Comparison of ENCODE assay signal across 18 cellular contexts in genomic region chr20:59124326-59125029, GRCh38. TPM values are rescaled to one million over a fixed set of nuclear protein-coding genes. Genes with fewer than 3 reads are reported as not detected.
DNase-seq lines count a peak whose midpoint lies in the region; ATAC-seq, FAIRE-seq and TF ChIP-seq lines count a peak whose summit lies in the region.
"Had no signal": no experiment of that assay in that cellular context is flagged by ENCODE, and none has a peak within 500 bp of the region (broad histone marks: within the 10 kb centered on the region; RNA-seq: fewer than 3 reads in every experiment).

No MANE protein-coding gene starts in this region.

- H3K4me2 ChIP-seq in HepG2 (ENCODE audit: low read depth, low read length), result no peak overlapping the region

- no TSS peak for BruUV-seq in HepG2 (replicated peaks; lab: Mats Ljungman, UMichigan)

- H3K9ac ChIP-seq in HepG2 (ENCODE audit: insufficient read depth, low read depth, low read length), result no peak overlapping the region

- H3K9me3 Mint-ChIP-seq in IgD-negative memory B cell, result no peaks in the 10 kb centered on the region
- H3K9me3 Mint-ChIP-seq in activated naive CD4-positive, alpha-beta T cell treated with anti-CD3 and anti-CD28 coated beads, Interleukin-2, amount 50 U/mL, for 72 hours, result peaks cover 4 to 12% of the 10 kb centered on the region in 2 donors
- peaks cover 0 to 12% (median 0%) of the 10 kb centered on the region in 11 donors for H3K9me3 Mint-ChIP-seq in naive thymus-derived CD4-positive, alpha-beta T cell
- H3K9me3 Mint-ChIP-seq: dendritic cell treated with granulocyte-macrophage colony-stimulating factor and Interleukin-4, amounts not matched to agents 40 ng/mL and 50 ng/mL, for 4 days had no signal

- peaks cover 47 to 64% (median 54%) of the 10 kb centered on the region in 3 donors for H3K4me1 Mint-ChIP-seq in IgD-negative memory B cell
- peaks cover 43 to 94% (median 90%) of the 10 kb centered on the region in 7 donors for H3K4me1 Mint-ChIP-seq in naive thymus-derived CD4-positive, alpha-beta T cell

- H3K4me1 ChIP-seq in naive thymus-derived CD4-positive, alpha-beta T cell (ENCODE audit: control insufficient read depth in 2 of 2, insufficient read depth in 2 of 2, low read length in 2 of 2), result peaks cover 47 to 55% of the 10 kb centered on the region in 2 donors
- H3K4me1 ChIP-seq in HepG2 (ENCODE audit: insufficient read depth, low read length), result peaks cover 15% of the 10 kb centered on the region
- H3K4me1 ChIP-seq: psoas muscle had no signal

- in situ Hi-C loops in HepG2 (cut with HindIII; ENCODE audit: extremely low pct_ligation_motif_present, low pct_unique_long_range_greater_than_20kb), result no loop called here

- H3K36me3 ChIP-seq in naive thymus-derived CD4-positive, alpha-beta T cell (ENCODE audit: control insufficient read depth in 2 of 3, insufficient read depth in 3 of 3, low read length in 3 of 3), result no peaks in the 10 kb centered on the region
- H3K36me3 ChIP-seq in HepG2 (replicated peaks in 1 of 2; ENCODE audit: control insufficient read depth in 1 of 2, insufficient read depth in 2 of 2, low read length in 2 of 2), result no peaks in the 10 kb centered on the region

- H3K27ac ChIP-seq in naive thymus-derived CD4-positive, alpha-beta T cell (ENCODE audit: low read depth, low read length), result peak overlapping the region; percentile 94
- no peak overlapping the region for H3K27ac ChIP-seq in HepG2 (ENCODE audit: extremely low read length, insufficient read depth, low read length)
- H3K27ac ChIP-seq: psoas muscle had no signal

- H3K4me3 Mint-ChIP-seq in IgD-negative memory B cell, result peak overlapping the region in 3 of 4 donors; percentile 59 to 96 (median 69)
- peak overlapping the region in 9 of 10 donors; percentile 86 to 96 (median 89) for H3K4me3 Mint-ChIP-seq in naive thymus-derived CD4-positive, alpha-beta T cell
- H3K4me3 Mint-ChIP-seq: CD14-positive monocyte; dendritic cell treated with granulocyte-macrophage colony-stimulating factor and Interleukin-4, amounts not matched to agents 40 ng/mL and 50 ng/mL, for 4 days had no signal

- WGBS in HepG2 (ENCODE audit: low lambda C conversion rate), result 50% methylated on average over 15 of the region's 15 CpGs

- no peak for ATAC-seq in activated naive CD4-positive, alpha-beta T cell treated with anti-CD3 and anti-CD28 coated beads, Interleukin-2, amount 50 U/mL, for 72 hours
- ATAC-seq in naive thymus-derived CD4-positive, alpha-beta T cell, result no peak
- ATAC-seq in HepG2, result no peak
- ATAC-seq in HG03039 (IDR thresholded peaks at IDR 0.05; ENCODE audit: unreplicated experiment), result no peak
- ATAC-seq: esophagus mucosa, left cardiac atrium, psoas muscle had no signal

- DNase-seq in D341Med (ENCODE audit: low spot score) (peak; percentile 83), HepG2 (ENCODE audit: low spot score) (no peak), midbrain (lab: John Stamatoyannopoulos, UW) (no peak)
- no peak for DNase-seq in activated naive CD4-positive, alpha-beta T cell treated with anti-CD3 and anti-CD28 coated beads, Interleukin-2, amount 50 U/mL, for 72 hours (ENCODE audit: low spot score in 2 of 2)
- no peak for DNase-seq in naive thymus-derived CD4-positive, alpha-beta T cell
- DNase-seq: amygdala; left cardiac atrium; psoas muscle; SHP77 treated with DMSO at 0.1 percent for 48 hours; stimulated activated CD4-positive, alpha-beta T cell treated with anti-CD3 and anti-CD28 coated beads, Interleukin-15, amount 100 ng/mL, for 24 hours; T1000 had no signal

- no peak for TF ChIP-seq EP300 in HepG2 (IDR thresholded peaks at IDR 0.05; ENCODE audit: low read depth in 2 of 2, low read length in 2 of 2)
- no peak for TF ChIP-seq EP300 in HepG2 (CRISPR knock-in tag; IDR thresholded peaks at IDR 0.05; ENCODE audit: borderline replicate concordance)

- H3K79me2 ChIP-seq in HepG2 (ENCODE audit: insufficient read depth, low read length), result no peaks in the 10 kb centered on the region

- POLR2A ChIA-PET in naive thymus-derived CD4-positive, alpha-beta T cell (lab: Charles Lee), result interaction anchor here (0.5 to 7.3 kb wide), 19 partner anchors 8 to 235 kb away, joined by 3 to 172 read pairs (median 14); partner anchors contain the start of genes ATP5F1E, PRELID3B and ZNF831
- POLR2A ChIA-PET in HepG2 (lab: Yijun Ruan, JAX), result no interaction called here

- CTCF ChIA-PET in naive thymus-derived CD4-positive, alpha-beta T cell (lab: Charles Lee), result interaction anchor here (0.6 to 3.7 kb wide), 11 partner anchors 11 to 83 kb away, joined by 3 to 33 read pairs (median 4); no protein-coding TSS in a partner anchor
- CTCF ChIA-PET in HepG2 (lab: Yijun Ruan, JAX; ENCODE audit: low intra/inter-chr PET ratio, low total read pairs), result no interaction called here

- peaks cover 0 to 5% (median 0%) of the 10 kb centered on the region in 3 experiments for H3K9me3 ChIP-seq in naive thymus-derived CD4-positive, alpha-beta T cell (ENCODE audit: control insufficient read depth in 2 of 3, low read length in 3 of 3)
- 0 out of 2 replicates have a peak, but pooled peaks cover 5% of the 10 kb centered on the region for H3K9me3 ChIP-seq in HepG2 (ENCODE audit: low read length)
- H3K9me3 ChIP-seq: psoas muscle had no signal

- no peak overlapping the region for H3K4me3 ChIP-seq in naive thymus-derived CD4-positive, alpha-beta T cell (ENCODE audit: low read length)
- H3K4me3 ChIP-seq in HepG2 (replicated peaks in 1 of 3; ENCODE audit: insufficient read depth in 1 of 3, low read depth in 2 of 3, low read length in 3 of 3), result no peak overlapping the region
- H3K4me3 ChIP-seq: psoas muscle had no signal

- no peaks in the 10 kb centered on the region for H3K36me3 Mint-ChIP-seq in IgD-negative memory B cell
- peaks cover 14 to 17% of the 10 kb centered on the region in 2 donors for H3K36me3 Mint-ChIP-seq in activated naive CD4-positive, alpha-beta T cell treated with anti-CD3 and anti-CD28 coated beads, Interleukin-2, amount 50 U/mL, for 72 hours
- H3K36me3 Mint-ChIP-seq in naive thymus-derived CD4-positive, alpha-beta T cell, result peaks cover 0 to 11% (median 6%) of the 10 kb centered on the region in 5 donors
- H3K36me3 Mint-ChIP-seq: CD14-positive monocyte had no signal

- peaks cover 3% of the 10 kb centered on the region for H3K27me3 Mint-ChIP-seq in IgD-negative memory B cell
- H3K27me3 Mint-ChIP-seq in naive thymus-derived CD4-positive, alpha-beta T cell, result no peaks in the 10 kb centered on the region

- no peak for FAIRE-seq in HepG2 (lab: Jason Lieb, UNC)
- FAIRE-seq: G401.6 had no signal

- no peak for TF ChIP-seq POLR2A in HepG2 (IDR thresholded peaks at IDR 0.05; ENCODE audit: insufficient read depth in 1 of 2, low read depth in 2 of 2, low read length in 2 of 2)

- H4K20me1 ChIP-seq in HepG2 (ENCODE audit: insufficient read depth, low read length), result no peaks in the 10 kb centered on the region

- intact Hi-C loops in naive thymus-derived CD4-positive, alpha-beta T cell (cut with micrococcal nuclease), result loop anchor here in 1 of 2 donors (5.0 kb wide), 1 partner anchor 472 kb away; the partner anchor contains the start of gene STX16
- intact Hi-C loops in HepG2 (cut with micrococcal nuclease; ENCODE audit: unreplicated experiment), result no loop called here

- H2AFZ ChIP-seq in HepG2 (ENCODE audit: low read length), result no peak overlapping the region

- H3K27me3 ChIP-seq in naive thymus-derived CD4-positive, alpha-beta T cell (ENCODE audit: control insufficient read depth in 2 of 2, insufficient read depth in 2 of 2, low read length in 2 of 2), result no peaks in the 10 kb centered on the region
- peaks cover 0 to 42% of the 10 kb centered on the region in 2 experiments; a peak in 2 of 5 replicates for H3K27me3 ChIP-seq in HepG2 (ENCODE audit: control insufficient read depth in 1 of 2, insufficient read depth in 2 of 2, low read length in 2 of 2)

- H3K27ac Mint-ChIP-seq in IgD-negative memory B cell, result peak overlapping the region in 2 of 3 donors; percentile 76 to 97
- H3K27ac Mint-ChIP-seq in activated naive CD4-positive, alpha-beta T cell treated with anti-CD3 and anti-CD28 coated beads, Interleukin-2, amount 50 U/mL, for 72 hours, result peak overlapping the region; percentile 91 to 97
- peak overlapping the region in 8 of 9 donors; percentile 99 to 100 (median 100) for H3K27ac Mint-ChIP-seq in naive thymus-derived CD4-positive, alpha-beta T cell
- H3K27ac Mint-ChIP-seq: dendritic cell treated with granulocyte-macrophage colony-stimulating factor and Interleukin-4, amounts not matched to agents 40 ng/mL and 50 ng/mL, for 4 days had no signal

- TF ChIP-seq CTCF in HepG2 (CRISPR knock-in tag; IDR thresholded peaks at IDR 0.05), result no peak

- TF ChIP-seq RAD21 in HepG2 (CRISPR knock-in tag; IDR thresholded peaks at IDR 0.05), result no peak

RNA-seq across cellular contexts. Expression of gene ZNF831, which starts 39.1 kb away (rescaled TPM):
- polyA plus RNA-seq in IgD-negative memory B cell (1.2 TPM), HepG2 (2011; rRNA removed) (not detected in 2 replicates)
- 10 to 100 TPM in 1 of 2 donors, 1 to 10 TPM in 1; 6.6 to 12.7 TPM for total RNA-seq in activated naive CD4-positive, alpha-beta T cell treated with anti-CD3 and anti-CD28 coated beads, Interleukin-2, amount 50 U/mL, for 72 hours
- 10 to 100 TPM in 4 of 5 experiments, 1 to 10 TPM in 1; 8.5 to 37.8 (median 35.5) TPM for total RNA-seq in naive thymus-derived CD4-positive, alpha-beta T cell
- polyA plus RNA-seq in naive thymus-derived CD4-positive, alpha-beta T cell, result 1 to 10 TPM; 5.6 to 7.8 TPM
- total RNA-seq in HepG2 (2016; rRNA removed; fragmentation: Illumina TruSeq; extraction: Trizol), result not detected in 2 replicates
- not detected in 2 replicates for total RNA-seq in HepG2 (2016; cell fraction: cytosol; rRNA removed; fragmentation: Illumina TruSeq; extraction: Trizol; ENCODE audit: low read depth)
- total RNA-seq in HepG2 (2016; cell fraction: insoluble cytoplasmic fraction; rRNA removed; fragmentation: Illumina TruSeq; extraction: Trizol), result not detected in 2 replicates
- total RNA-seq in HepG2 (2016; cell fraction: membrane; rRNA removed; fragmentation: Illumina TruSeq; extraction: Trizol), result not detected in 2 replicates
- total RNA-seq in HepG2 (2016; cell fraction: nucleus; rRNA removed; fragmentation: Illumina TruSeq; extraction: Trizol), result not detected in 2 replicates
- polyA plus RNA-seq in HepG2 (2011; cell fraction: cytosol; rRNA removed), result not detected in 2 replicates
- polyA plus RNA-seq in HepG2 (2011; cell fraction: nucleus; rRNA removed), result not detected in 2 replicates
- polyA plus RNA-seq in HepG2 (2012), result not detected in 2 replicates
- polyA plus RNA-seq in HepG2 (2016; cell fraction: cytosol; fragmentation: Illumina TruSeq; extraction: Trizol; ENCODE audit: low read depth), result not detected in 2 replicates
- polyA plus RNA-seq in HepG2 (2016; cell fraction: insoluble cytoplasmic fraction; fragmentation: Illumina TruSeq; extraction: Trizol; ENCODE audit: low read depth), result not detected in 2 replicates
- polyA plus RNA-seq in HepG2 (2016; cell fraction: membrane; fragmentation: Illumina TruSeq; extraction: Trizol; ENCODE audit: low read depth), result not detected in 2 replicates
- polyA plus RNA-seq in HepG2 (2016; cell fraction: nucleus; fragmentation: Illumina TruSeq; extraction: Trizol; ENCODE audit: insufficient read depth, low read depth), result not detected in 2 replicates
- not detected in 2 replicates for polyA minus RNA-seq in HepG2 (2011; rRNA and poly(A)+ RNA removed; ENCODE audit: low replicate concordance)
- polyA minus RNA-seq in HepG2 (2011; cell fraction: cytosol; rRNA and poly(A)+ RNA removed), result not detected in 2 replicates
- not detected in 2 replicates for polyA minus RNA-seq in HepG2 (2011; cell fraction: nucleus; rRNA and poly(A)+ RNA removed)
- total RNA-seq: M059J had no signal

Comparison
In these comparisons a context has a peak if more than half of its experiments do, and no peak if none do; other contexts are left out.
1. RNA of gene ZNF831, which starts 39.1 kb away (total RNA-seq): 8.5 to 37.8 TPM in naive thymus-derived CD4-positive, alpha-beta T cell and 6.6 to 12.7 TPM in activated naive CD4-positive, alpha-beta T cell treated with anti-CD3 and anti-CD28 coated beads, Interleukin-2, amount 50 U/mL, for 72 hours; not detected in HepG2; every median in the first group is over 4 times any median in the second.
2. Peak in every context shown above with its lines, with median percentiles within 50 percentile points of each other: H3K27ac Mint-ChIP-seq.